Comparison of ENCODE assay signal across 16 cellular contexts in genomic region chr16:4213721-4214120, GRCh38. TPM values are rescaled to one million over a fixed set of nuclear protein-coding genes. Genes with fewer than 3 reads are reported as not detected.
DNase-seq lines count a peak whose midpoint lies in the region; ATAC-seq and TF ChIP-seq lines count a peak whose summit lies in the region.
"Had no signal": no experiment of that assay in that cellular context is flagged by ENCODE, and none has a peak within 500 bp of the region (broad histone marks: within the 10 kb centered on the region; RNA-seq: fewer than 3 reads in every experiment).

No MANE protein-coding gene starts in this region.

- H3K4me3 ChIP-seq in right atrium auricular region = no peak overlapping the region
- no peak overlapping the region for H3K4me3 ChIP-seq in A673 (ENCODE audit: low read depth, low read length, poor library complexity, severe bottlenecking)
- H3K4me3 ChIP-seq: HAP-1 had no signal

- no peaks in the 10 kb centered on the region for H3K36me3 Mint-ChIP-seq in activated naive CD4-positive, alpha-beta T cell treated with anti-CD3 and anti-CD28 coated beads, Interleukin-2, amount 50 U/mL, for 72 hours
- H3K36me3 Mint-ChIP-seq: stimulated activated memory B cell treated with anti-CD40 and anti-IgM and Interleukin-4, amounts not matched to agents 10 μg/mL and 1 μg/mL and 100 μg/mL, for 72 hours had no signal

- H3K27ac ChIP-seq in right atrium auricular region (peak overlapping the region; percentile 93 to 98), A673 (ENCODE audit: low read depth, low read length, poor library complexity, severe bottlenecking) (no peak overlapping the region)

- BruUV-seq in A673 (replicated peaks; lab: Mats Ljungman, UMichigan) = no TSS peak

- TF ChIP-seq CTCF in right atrium auricular region (IDR thresholded peaks at IDR 0.05) = no peak
- no peak for TF ChIP-seq CTCF in omental fat pad (IDR thresholded peaks at IDR 0.05)
- no peak for TF ChIP-seq CTCF in A673 (conservative IDR thresholded peaks at IDR 0.05; ENCODE audit: low read depth, low read length)

- no peaks in the 10 kb centered on the region for H3K27me3 ChIP-seq in right atrium auricular region
- H3K27me3 ChIP-seq in A673 (replicated peaks; ENCODE audit: insufficient read depth, low read depth, low read length, poor library complexity) = no peaks in the 10 kb centered on the region

- intact Hi-C loops in left ventricle myocardium superior (cut with micrococcal nuclease) = no loop called here
- intact Hi-C loops in A673 (cut with micrococcal nuclease; ENCODE audit: unreplicated experiment) = no loop called here

- POLR2A ChIA-PET in A673 (lab: Charles Lee; ENCODE audit: low non-redundant PET) = no interaction called here

- H3K9me3 ChIP-seq in right atrium auricular region = no peaks in the 10 kb centered on the region
- no peaks in the 10 kb centered on the region for H3K9me3 ChIP-seq in A673 (ENCODE audit: low read depth, low read length, poor library complexity, severe bottlenecking)
- H3K9me3 ChIP-seq: HAP-1 had no signal

- no peaks in the 10 kb centered on the region for H3K9me3 Mint-ChIP-seq in activated naive CD4-positive, alpha-beta T cell treated with anti-CD3 and anti-CD28 coated beads, Interleukin-2, amount 50 U/mL, for 72 hours
- H3K9me3 Mint-ChIP-seq: activated naive CD8-positive, alpha-beta T cell treated with anti-CD3 and anti-CD28 coated beads, Interleukin-2, amount 50 U/mL, for 24 hours; stimulated activated memory B cell treated with anti-CD40 and anti-IgM and Interleukin-4, amounts not matched to agents 10 μg/mL and 1 μg/mL and 100 μg/mL, for 72 hours had no signal

- no peak for DNase-seq in right atrium auricular region (ENCODE audit: low spot score)
- DNase-seq in left ventricle myocardium superior = no peak
- DNase-seq in omental fat pad (ENCODE audit: low spot score) = no peak
- no peak for DNase-seq in activated naive CD4-positive, alpha-beta T cell treated with anti-CD3 and anti-CD28 coated beads, Interleukin-2, amount 50 U/mL, for 72 hours (ENCODE audit: low spot score in 2 of 2)
- no peak for DNase-seq in A673 (ENCODE audit: low spot score)
- DNase-seq: activated naive CD8-positive, alpha-beta T cell treated with anti-CD3 and anti-CD28 coated beads, Interleukin-2, amount 50 U/mL, for 24 hours; DMS153; KG1; NCI-H2171; stimulated activated CD4-positive, alpha-beta T cell treated with anti-CD3 and anti-CD28 coated beads, Interleukin-1b, Interleukin-23, amount 100 ng/mL, for 48 hours had no signal

- ATAC-seq in left ventricle myocardium superior = no peak
- ATAC-seq in esophagus mucosa = peak; percentile 79
- peak; percentile 8 for ATAC-seq in omental fat pad (ENCODE audit: low FRiP score)
- ATAC-seq in HG02870 (IDR thresholded peaks at IDR 0.05; ENCODE audit: unreplicated experiment) = no peak
- no peak for ATAC-seq in activated naive CD4-positive, alpha-beta T cell treated with anti-CD3 and anti-CD28 coated beads, Interleukin-2, amount 50 U/mL, for 72 hours
- ATAC-seq in HG03439 (IDR thresholded peaks at IDR 0.05; ENCODE audit: unreplicated experiment) = no peak
- ATAC-seq: activated naive CD8-positive, alpha-beta T cell treated with anti-CD3 and anti-CD28 coated beads, Interleukin-2, amount 50 U/mL, for 24 hours; stimulated activated memory B cell treated with anti-CD40 and anti-IgM and Interleukin-4, amounts not matched to agents 10 μg/mL and 1 μg/mL and 100 μg/mL, for 72 hours had no signal

- CTCF ChIA-PET in A673 (lab: Charles Lee) = interaction anchor here (0.7 kb wide), 1 partner anchor 15 kb away, joined by 3 read pairs; no protein-coding TSS in a partner anchor

- peak overlapping the region in 1 of 2 donors; percentile 76 for H3K27ac Mint-ChIP-seq in activated naive CD4-positive, alpha-beta T cell treated with anti-CD3 and anti-CD28 coated beads, Interleukin-2, amount 50 U/mL, for 72 hours
- H3K27ac Mint-ChIP-seq: activated naive CD8-positive, alpha-beta T cell treated with anti-CD3 and anti-CD28 coated beads, Interleukin-2, amount 50 U/mL, for 24 hours; stimulated activated memory B cell treated with anti-CD40 and anti-IgM and Interleukin-4, amounts not matched to agents 10 μg/mL and 1 μg/mL and 100 μg/mL, for 72 hours had no signal

- H3K4me1 ChIP-seq in right atrium auricular region = peaks cover 0 to 75% of the 10 kb centered on the region in 2 donors
- peaks cover 10% of the 10 kb centered on the region for H3K4me1 ChIP-seq in A673 (ENCODE audit: insufficient read depth, low read length, poor library complexity, severe bottlenecking)

- peaks cover 16% of the 10 kb centered on the region for H3K36me3 ChIP-seq in right atrium auricular region
- H3K36me3 ChIP-seq in A673 (ENCODE audit: insufficient read depth, low read length, poor library complexity, severe bottlenecking) = no peaks in the 10 kb centered on the region
- H3K36me3 ChIP-seq: HAP-1 had no signal

RNA-seq across cellular contexts. Expression of gene SRL, which starts 28.2 kb away (rescaled TPM):
- total RNA-seq in right atrium auricular region (100 to 1,000 TPM; 295 to 466 TPM), left ventricle myocardium superior (426 TPM), esophagus mucosa (0.16 TPM), omental fat pad (1 to 10 TPM in 3 of 4 donors, under 1 TPM in 1; 0.84 to 4.4 (median 1.9) TPM), A673 (2021) (0.11 TPM in 1 of 2 replicates, not detected in the other)
- total RNA-seq in activated naive CD4-positive, alpha-beta T cell treated with anti-CD3 and anti-CD28 coated beads, Interleukin-2, amount 50 U/mL, for 72 hours = not detected
- total RNA-seq: OCI-LY7 had no signal

RNA-seq across cellular contexts. Expression of gene TFAP4, which starts 59.1 kb away (rescaled TPM):
- total RNA-seq in right atrium auricular region (1 to 10 TPM; 2.0 to 2.9 TPM), left ventricle myocardium superior (4.7 TPM), esophagus mucosa (11.6 TPM), omental fat pad (10 to 100 TPM in 1 of 4 donors, 1 to 10 TPM in 3; 2.9 to 16.9 (median 4.7) TPM), A673 (2021) (41.5 and 42.4 TPM in 2 replicates)
- total RNA-seq in activated naive CD4-positive, alpha-beta T cell treated with anti-CD3 and anti-CD28 coated beads, Interleukin-2, amount 50 U/mL, for 72 hours = 10 to 100 TPM; 10.1 to 28.4 TPM

Comparison
In these comparisons a context has a peak if more than half of its experiments do, and no peak if none do; other contexts are left out.
1. ATAC-seq: peak in esophagus mucosa (single experiment) and omental fat pad (single experiment); none in left ventricle myocardium superior (single experiment), HG02870 (single experiment), activated naive CD4-positive, alpha-beta T cell treated with anti-CD3 and anti-CD28 coated beads, Interleukin-2, amount 50 U/mL, for 72 hours (0 of 2) and HG03439 (single experiment).
2. RNA of gene SRL, which starts 28.2 kb away (total RNA-seq): 295 to 466 TPM in right atrium auricular region and 426 TPM in left ventricle myocardium superior (single experiment); 0.84 to 4.4 TPM in omental fat pad, 0.16 TPM in esophagus mucosa (single experiment), 0.11 TPM in A673 and not detected in activated naive CD4-positive, alpha-beta T cell treated with anti-CD3 and anti-CD28 coated beads, Interleukin-2, amount 50 U/mL, for 72 hours; every median in the first group is over 10 times any median in the second.